In the genomic region with DNA sequence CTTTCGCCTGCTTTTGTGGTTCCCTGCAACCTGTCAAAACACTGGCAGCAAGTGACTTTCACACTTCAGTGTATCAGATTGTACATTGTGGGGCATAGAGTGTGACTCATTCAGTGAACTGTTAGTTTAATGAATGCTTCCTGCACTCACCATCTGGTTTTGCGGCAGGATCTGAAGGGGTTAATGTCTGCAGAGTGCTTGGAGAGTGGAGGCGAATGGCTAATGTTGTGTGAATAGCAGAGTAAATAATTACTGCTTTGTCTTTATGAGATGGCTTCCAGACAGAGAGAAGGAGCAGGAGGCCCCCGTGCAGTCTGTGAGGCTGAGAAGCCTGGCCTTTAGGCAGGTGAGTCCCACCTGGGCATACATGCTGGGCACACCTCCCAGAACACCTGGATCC, we compare ENCODE assay signal across 17 cellular contexts.
A peak's percentile ranks its signal among the peaks of the same experiment; 100 is the strongest.
DNase-seq lines count a peak whose midpoint lies in the region; ATAC-seq and TF ChIP-seq lines count a peak whose summit lies in the region.
"Had no signal": no experiment of that assay in that cellular context is flagged by ENCODE, and none has a peak within 500 bp of the region (broad histone marks: within the 10 kb centered on the region; RNA-seq: fewer than 3 reads in every experiment).

No MANE protein-coding gene starts in this region.

- CTCF ChIA-PET in WTC11 (lab: Charles Lee): no interaction called here

- H3K27me3 ChIP-seq in SJCRH30: no peaks in the 10 kb centered on the region
- H3K27me3 ChIP-seq: body of pancreas, esophagus squamous epithelium, sigmoid colon had no signal

- peak; percentile 34 for ATAC-seq in WTC11
- no peak for ATAC-seq in stimulated activated memory B cell treated with anti-CD40 and anti-IgM and Interleukin-4, amounts not matched to agents 10 μg/mL and 1 μg/mL and 100 μg/mL, for 72 hours
- ATAC-seq: body of pancreas, PC-3 had no signal

- H3K4me3 ChIP-seq in SJCRH30 (no peak overlapping the region), foreskin fibroblast (ENCODE audit: low read depth in 1 of 2, low read length in 2 of 2) (no peak overlapping the region)
- H3K4me3 ChIP-seq: body of pancreas, esophagus squamous epithelium, sigmoid colon had no signal

- H3K9me3 ChIP-seq in SJCRH30 (replicated peaks): no peaks in the 10 kb centered on the region
- H3K9me3 ChIP-seq: body of pancreas, esophagus squamous epithelium, sigmoid colon had no signal

- no peaks in the 10 kb centered on the region for H3K4me1 ChIP-seq in SJCRH30
- H3K4me1 ChIP-seq: body of pancreas, esophagus squamous epithelium, sigmoid colon had no signal

- no peaks in the 10 kb centered on the region for H3K36me3 ChIP-seq in SJCRH30
- H3K36me3 ChIP-seq: esophagus squamous epithelium, sigmoid colon had no signal

- no peak overlapping the region for H3K27ac ChIP-seq in SJCRH30
- H3K27ac ChIP-seq: body of pancreas, esophagus squamous epithelium, sigmoid colon had no signal

- H3K27me3 Mint-ChIP-seq in WTC11 (ENCODE audit: low read depth) (no peaks in the 10 kb centered on the region), progenitor cell of endocrine pancreas (no peaks in the 10 kb centered on the region)
- no peaks in the 10 kb centered on the region for H3K27me3 Mint-ChIP-seq in stimulated activated memory B cell treated with anti-CD40 and anti-IgM and Interleukin-4, amounts not matched to agents 10 μg/mL and 1 μg/mL and 100 μg/mL, for 72 hours
- H3K27me3 Mint-ChIP-seq: CD4-positive, alpha-beta memory T cell had no signal

- no peak overlapping the region for H3K27ac Mint-ChIP-seq in WTC11
- H3K27ac Mint-ChIP-seq in progenitor cell of endocrine pancreas: peak overlapping the region; percentile 19
- H3K27ac Mint-ChIP-seq in stimulated activated memory B cell treated with anti-CD40 and anti-IgM and Interleukin-4, amounts not matched to agents 10 μg/mL and 1 μg/mL and 100 μg/mL, for 72 hours: no peak overlapping the region
- H3K27ac Mint-ChIP-seq: CD4-positive, alpha-beta memory T cell had no signal

- H3K9me3 Mint-ChIP-seq in WTC11: peaks cover 3% of the 10 kb centered on the region; the same call in 1 of the 2 replicates
- H3K9me3 Mint-ChIP-seq in progenitor cell of endocrine pancreas (ENCODE audit: low read depth): no peaks in the 10 kb centered on the region
- H3K9me3 Mint-ChIP-seq in stimulated activated memory B cell treated with anti-CD40 and anti-IgM and Interleukin-4, amounts not matched to agents 10 μg/mL and 1 μg/mL and 100 μg/mL, for 72 hours: no peaks in the 10 kb centered on the region

- H3K4me1 Mint-ChIP-seq in WTC11 (peaks cover 19% of the 10 kb centered on the region), progenitor cell of endocrine pancreas (ENCODE audit: low read depth) (peaks cover 14% of the 10 kb centered on the region)
- H3K4me1 Mint-ChIP-seq in stimulated activated memory B cell treated with anti-CD40 and anti-IgM and Interleukin-4, amounts not matched to agents 10 μg/mL and 1 μg/mL and 100 μg/mL, for 72 hours: no peaks in the 10 kb centered on the region
- H3K4me1 Mint-ChIP-seq: CD4-positive, alpha-beta memory T cell had no signal

- TF ChIP-seq CTCF in WTC11 (IDR thresholded peaks at IDR 0.05): no peak
- no peak for TF ChIP-seq CTCF in progenitor cell of endocrine pancreas (IDR thresholded peaks at IDR 0.05; ENCODE audit: unreplicated experiment)
- TF ChIP-seq CTCF in foreskin fibroblast (IDR thresholded peaks at IDR 0.05; ENCODE audit: low read depth, low read length): no peak

- DNase-seq in NCI-H1092 treated with DMSO at 0.1 percent for 48 hours (lab: John Stamatoyannopoulos, UW) (peak; percentile 31), NCI-H1092 (lab: John Stamatoyannopoulos, UW) (no peak), NCI-H2081 (lab: John Stamatoyannopoulos, UW) (peak; percentile 69 to 88), WTC11 (ENCODE audit: low spot score) (no peak), progenitor cell of endocrine pancreas (ENCODE audit: low spot score, unreplicated experiment) (no peak), SJCRH30 (no peak), foreskin fibroblast (no peak)
- DNase-seq: 8988T; activated gamma-delta T cell treated with Interleukin-2 at 50 U/mL for 16 hours; body of pancreas; CD4-positive, alpha-beta memory T cell; esophagus squamous epithelium; PC-3; sigmoid colon; stimulated activated CD4-positive, alpha-beta T cell treated with anti-CD3 and anti-CD28 coated beads, Interleukin-4, amount 100 ng/mL, for 4 hours had no signal

- H3K4me3 Mint-ChIP-seq in WTC11: no peak overlapping the region
- peak overlapping the region; percentile 3 for H3K4me3 Mint-ChIP-seq in progenitor cell of endocrine pancreas (ENCODE audit: low read depth)
- H3K4me3 Mint-ChIP-seq in stimulated activated memory B cell treated with anti-CD40 and anti-IgM and Interleukin-4, amounts not matched to agents 10 μg/mL and 1 μg/mL and 100 μg/mL, for 72 hours: no peak overlapping the region
- H3K4me3 Mint-ChIP-seq: CD4-positive, alpha-beta memory T cell; neural crest cell had no signal

- POLR2A ChIA-PET in WTC11 (lab: Charles Lee): no interaction called here

- H3K36me3 Mint-ChIP-seq in WTC11: no peaks in the 10 kb centered on the region
- H3K36me3 Mint-ChIP-seq in progenitor cell of endocrine pancreas (ENCODE audit: insufficient read depth): no peaks in the 10 kb centered on the region
- H3K36me3 Mint-ChIP-seq in stimulated activated memory B cell treated with anti-CD40 and anti-IgM and Interleukin-4, amounts not matched to agents 10 μg/mL and 1 μg/mL and 100 μg/mL, for 72 hours: no peaks in the 10 kb centered on the region
- H3K36me3 Mint-ChIP-seq: CD4-positive, alpha-beta memory T cell had no signal

TF ChIP-seq in WTC11, 78 proteins besides CTCF, POLR2A, EP300 and RAD21:
- TF ChIP-seq, protein P1, sequence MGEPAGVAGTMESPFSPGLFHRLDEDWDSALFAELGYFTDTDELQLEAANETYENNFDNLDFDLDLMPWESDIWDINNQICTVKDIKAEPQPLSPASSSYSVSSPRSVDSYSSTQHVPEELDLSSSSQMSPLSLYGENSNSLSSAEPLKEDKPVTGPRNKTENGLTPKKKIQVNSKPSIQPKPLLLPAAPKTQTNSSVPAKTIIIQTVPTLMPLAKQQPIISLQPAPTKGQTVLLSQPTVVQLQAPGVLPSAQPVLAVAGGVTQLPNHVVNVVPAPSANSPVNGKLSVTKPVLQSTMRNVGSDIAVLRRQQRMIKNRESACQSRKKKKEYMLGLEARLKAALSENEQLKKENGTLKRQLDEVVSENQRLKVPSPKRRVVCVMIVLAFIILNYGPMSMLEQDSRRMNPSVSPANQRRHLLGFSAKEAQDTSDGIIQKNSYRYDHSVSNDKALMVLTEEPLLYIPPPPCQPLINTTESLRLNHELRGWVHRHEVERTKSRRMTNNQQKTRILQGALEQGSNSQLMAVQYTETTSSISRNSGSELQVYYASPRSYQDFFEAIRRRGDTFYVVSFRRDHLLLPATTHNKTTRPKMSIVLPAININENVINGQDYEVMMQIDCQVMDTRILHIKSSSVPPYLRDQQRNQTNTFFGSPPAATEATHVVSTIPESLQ (CRISPR knock-in tag; IDR thresholded peaks at IDR 0.05): no peak
- no peak for TF ChIP-seq SMAD3 (CRISPR knock-in tag; IDR thresholded peaks at IDR 0.05; ENCODE audit: borderline replicate concordance)
- TF ChIP-seq, protein P2, sequence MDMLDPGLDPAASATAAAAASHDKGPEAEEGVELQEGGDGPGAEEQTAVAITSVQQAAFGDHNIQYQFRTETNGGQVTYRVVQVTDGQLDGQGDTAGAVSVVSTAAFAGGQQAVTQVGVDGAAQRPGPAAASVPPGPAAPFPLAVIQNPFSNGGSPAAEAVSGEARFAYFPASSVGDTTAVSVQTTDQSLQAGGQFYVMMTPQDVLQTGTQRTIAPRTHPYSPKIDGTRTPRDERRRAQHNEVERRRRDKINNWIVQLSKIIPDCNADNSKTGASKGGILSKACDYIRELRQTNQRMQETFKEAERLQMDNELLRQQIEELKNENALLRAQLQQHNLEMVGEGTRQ (CRISPR knock-in tag; IDR thresholded peaks at IDR 0.05): no peak
- TF ChIP-seq, protein P3, sequence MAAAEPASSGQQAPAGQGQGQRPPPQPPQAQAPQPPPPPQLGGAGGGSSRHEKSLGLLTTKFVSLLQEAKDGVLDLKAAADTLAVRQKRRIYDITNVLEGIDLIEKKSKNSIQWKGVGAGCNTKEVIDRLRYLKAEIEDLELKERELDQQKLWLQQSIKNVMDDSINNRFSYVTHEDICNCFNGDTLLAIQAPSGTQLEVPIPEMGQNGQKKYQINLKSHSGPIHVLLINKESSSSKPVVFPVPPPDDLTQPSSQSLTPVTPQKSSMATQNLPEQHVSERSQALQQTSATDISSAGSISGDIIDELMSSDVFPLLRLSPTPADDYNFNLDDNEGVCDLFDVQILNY (CRISPR knock-in tag; IDR thresholded peaks at IDR 0.05): no peak
- TF ChIP-seq SOX15 (CRISPR knock-in tag; IDR thresholded peaks at IDR 0.05): no peak
- TF ChIP-seq ZNF423 (CRISPR knock-in tag; IDR thresholded peaks at IDR 0.05): no peak
TF ChIP-seq in WTC11: peak in this region for 0.

Comparison
In these comparisons a context has a peak if more than half of its experiments do, and no peak if none do; other contexts are left out.
1. DNase-seq: peak in NCI-H1092 treated with DMSO at 0.1 percent for 48 hours (single experiment) and NCI-H2081 (2 of 2); none in NCI-H1092 (single experiment), WTC11 (single experiment), progenitor cell of endocrine pancreas (single experiment), SJCRH30 (0 of 2) and foreskin fibroblast (0 of 2).